ENCODE assay signal across 1 cellular context in the genomic region with DNA sequence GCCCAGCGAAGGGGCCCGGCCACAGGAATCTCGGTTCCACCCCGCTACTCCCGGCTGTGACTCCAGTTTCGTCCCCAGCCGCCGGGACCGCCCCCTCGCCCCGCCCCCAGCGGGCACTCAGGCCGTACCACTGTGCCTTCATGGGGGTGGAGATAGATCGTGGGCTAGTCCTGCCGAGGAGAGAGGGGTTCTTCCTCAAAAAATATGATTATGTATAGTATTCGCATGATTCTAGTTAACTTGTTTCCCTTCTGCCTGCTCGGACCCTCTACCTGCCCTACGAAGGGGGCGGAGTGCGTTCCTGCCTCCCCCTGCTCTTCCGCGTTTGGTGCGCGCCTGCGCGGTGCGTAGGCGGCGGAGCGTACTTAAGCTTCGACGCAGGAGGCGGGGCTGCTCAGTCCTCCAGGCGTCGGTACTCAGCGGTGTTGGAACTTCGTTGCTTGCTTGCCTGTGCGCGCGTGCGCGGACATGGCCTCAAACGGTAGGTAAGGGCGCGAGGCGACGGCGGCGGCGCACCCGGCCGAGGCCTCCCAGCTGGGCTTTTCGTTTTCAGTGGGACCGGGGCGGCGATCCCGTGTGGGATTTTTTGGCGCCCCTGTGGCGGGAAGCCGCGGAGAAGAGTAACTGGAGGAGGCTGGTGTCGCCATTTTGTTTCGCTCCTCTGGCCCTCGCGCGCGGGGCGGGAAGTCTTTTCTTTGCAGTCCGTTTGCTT.
TF ChIP-seq lines count a peak whose summit lies in the region.

TSS of gene FUS (plus strand) at position 393 of the 712 bp plus-strand sequence. CDS start at position 469, 76 bp downstream.

TF ChIP-seq in HepG2, 621 proteins besides CTCF, POLR2A, EP300 and RAD21 (continued from another document and continues in another):
- TF ChIP-seq TFDP1 (CRISPR knock-in tag; IDR thresholded peaks at IDR 0.05; ENCODE audit: borderline replicate concordance): peak; percentile 71
- TF ChIP-seq, protein P1, sequence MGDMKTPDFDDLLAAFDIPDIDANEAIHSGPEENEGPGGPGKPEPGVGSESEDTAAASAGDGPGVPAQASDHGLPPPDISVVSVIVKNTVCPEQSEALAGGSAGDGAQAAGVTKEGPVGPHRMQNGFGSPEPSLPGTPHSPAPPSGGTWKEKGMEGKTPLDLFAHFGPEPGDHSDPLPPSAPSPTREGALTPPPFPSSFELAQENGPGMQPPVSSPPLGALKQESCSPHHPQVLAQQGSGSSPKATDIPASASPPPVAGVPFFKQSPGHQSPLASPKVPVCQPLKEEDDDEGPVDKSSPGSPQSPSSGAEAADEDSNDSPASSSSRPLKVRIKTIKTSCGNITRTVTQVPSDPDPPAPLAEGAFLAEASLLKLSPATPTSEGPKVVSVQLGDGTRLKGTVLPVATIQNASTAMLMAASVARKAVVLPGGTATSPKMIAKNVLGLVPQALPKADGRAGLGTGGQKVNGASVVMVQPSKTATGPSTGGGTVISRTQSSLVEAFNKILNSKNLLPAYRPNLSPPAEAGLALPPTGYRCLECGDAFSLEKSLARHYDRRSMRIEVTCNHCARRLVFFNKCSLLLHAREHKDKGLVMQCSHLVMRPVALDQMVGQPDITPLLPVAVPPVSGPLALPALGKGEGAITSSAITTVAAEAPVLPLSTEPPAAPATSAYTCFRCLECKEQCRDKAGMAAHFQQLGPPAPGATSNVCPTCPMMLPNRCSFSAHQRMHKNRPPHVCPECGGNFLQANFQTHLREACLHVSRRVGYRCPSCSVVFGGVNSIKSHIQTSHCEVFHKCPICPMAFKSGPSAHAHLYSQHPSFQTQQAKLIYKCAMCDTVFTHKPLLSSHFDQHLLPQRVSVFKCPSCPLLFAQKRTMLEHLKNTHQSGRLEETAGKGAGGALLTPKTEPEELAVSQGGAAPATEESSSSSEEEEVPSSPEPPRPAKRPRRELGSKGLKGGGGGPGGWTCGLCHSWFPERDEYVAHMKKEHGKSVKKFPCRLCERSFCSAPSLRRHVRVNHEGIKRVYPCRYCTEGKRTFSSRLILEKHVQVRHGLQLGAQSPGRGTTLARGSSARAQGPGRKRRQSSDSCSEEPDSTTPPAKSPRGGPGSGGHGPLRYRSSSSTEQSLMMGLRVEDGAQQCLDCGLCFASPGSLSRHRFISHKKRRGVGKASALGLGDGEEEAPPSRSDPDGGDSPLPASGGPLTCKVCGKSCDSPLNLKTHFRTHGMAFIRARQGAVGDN (CRISPR knock-in tag; IDR thresholded peaks at IDR 0.05): no peak; the same call in 1 of the 2 replicates
- TF ChIP-seq BORCS8-MEF2B (CRISPR knock-in tag; IDR thresholded peaks at IDR 0.05): peak; percentile 85
- no peak; the same call in none of the 2 replicates for TF ChIP-seq MEF2D (CRISPR knock-in tag; IDR thresholded peaks at IDR 0.05)
- TF ChIP-seq PPARG (CRISPR knock-in tag; conservative IDR thresholded peaks at IDR 0.05): peak; percentile 60
- no peak for TF ChIP-seq CEBPB (IDR thresholded peaks at IDR 0.05; ENCODE audit: borderline replicate concordance, low read depth, low read length)
- TF ChIP-seq, protein P2, sequence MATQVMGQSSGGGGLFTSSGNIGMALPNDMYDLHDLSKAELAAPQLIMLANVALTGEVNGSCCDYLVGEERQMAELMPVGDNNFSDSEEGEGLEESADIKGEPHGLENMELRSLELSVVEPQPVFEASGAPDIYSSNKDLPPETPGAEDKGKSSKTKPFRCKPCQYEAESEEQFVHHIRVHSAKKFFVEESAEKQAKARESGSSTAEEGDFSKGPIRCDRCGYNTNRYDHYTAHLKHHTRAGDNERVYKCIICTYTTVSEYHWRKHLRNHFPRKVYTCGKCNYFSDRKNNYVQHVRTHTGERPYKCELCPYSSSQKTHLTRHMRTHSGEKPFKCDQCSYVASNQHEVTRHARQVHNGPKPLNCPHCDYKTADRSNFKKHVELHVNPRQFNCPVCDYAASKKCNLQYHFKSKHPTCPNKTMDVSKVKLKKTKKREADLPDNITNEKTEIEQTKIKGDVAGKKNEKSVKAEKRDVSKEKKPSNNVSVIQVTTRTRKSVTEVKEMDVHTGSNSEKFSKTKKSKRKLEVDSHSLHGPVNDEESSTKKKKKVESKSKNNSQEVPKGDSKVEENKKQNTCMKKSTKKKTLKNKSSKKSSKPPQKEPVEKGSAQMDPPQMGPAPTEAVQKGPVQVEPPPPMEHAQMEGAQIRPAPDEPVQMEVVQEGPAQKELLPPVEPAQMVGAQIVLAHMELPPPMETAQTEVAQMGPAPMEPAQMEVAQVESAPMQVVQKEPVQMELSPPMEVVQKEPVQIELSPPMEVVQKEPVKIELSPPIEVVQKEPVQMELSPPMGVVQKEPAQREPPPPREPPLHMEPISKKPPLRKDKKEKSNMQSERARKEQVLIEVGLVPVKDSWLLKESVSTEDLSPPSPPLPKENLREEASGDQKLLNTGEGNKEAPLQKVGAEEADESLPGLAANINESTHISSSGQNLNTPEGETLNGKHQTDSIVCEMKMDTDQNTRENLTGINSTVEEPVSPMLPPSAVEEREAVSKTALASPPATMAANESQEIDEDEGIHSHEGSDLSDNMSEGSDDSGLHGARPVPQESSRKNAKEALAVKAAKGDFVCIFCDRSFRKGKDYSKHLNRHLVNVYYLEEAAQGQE (IDR thresholded peaks at IDR 0.05; ENCODE audit: borderline replicate concordance in 1 of 2, low read depth in 1 of 2, low read length in 2 of 2): peak in 1 of 2 experiments; percentile 86; a peak in 2 of 4 replicates
- peak; percentile 69; the same call in 1 of the 2 replicates for TF ChIP-seq NR2C2 (CRISPR knock-in tag; IDR thresholded peaks at IDR 0.05; ENCODE audit: borderline replicate concordance)
- TF ChIP-seq ZNF564 (CRISPR knock-in tag; IDR thresholded peaks at IDR 0.05): peak; percentile 88
- peak; percentile 3; the same call in 1 of the 2 replicates for TF ChIP-seq HNF4G (IDR thresholded peaks at IDR 0.05; ENCODE audit: borderline replicate concordance, low read depth, low read length)
- TF ChIP-seq HNF4G (CRISPR knock-in tag; IDR thresholded peaks at IDR 0.05; ENCODE audit: borderline replicate concordance, low read depth): no peak
- TF ChIP-seq ARID3A (IDR thresholded peaks at IDR 0.05; ENCODE audit: low read depth, low read length): no peak; the same call in 1 of the 2 replicates
- TF ChIP-seq RFXAP (CRISPR knock-in tag; IDR thresholded peaks at IDR 0.05; ENCODE audit: borderline replicate concordance): peak; percentile 51
- peak; percentile 84 for TF ChIP-seq PRDM4 (CRISPR knock-in tag; IDR thresholded peaks at IDR 0.05; ENCODE audit: borderline replicate concordance)
- no peak for TF ChIP-seq MTA3 (CRISPR knock-in tag; IDR thresholded peaks at IDR 0.05)
- no peak for TF ChIP-seq TCF12 (IDR thresholded peaks at IDR 0.05)
- peak; percentile 47 for TF ChIP-seq TCF12 (CRISPR knock-in tag; IDR thresholded peaks at IDR 0.05)
- TF ChIP-seq SNAPC5 (CRISPR knock-in tag; IDR thresholded peaks at IDR 0.05; ENCODE audit: borderline replicate concordance): 0 out of 2 replicates have a peak, but pooled peaks have one; percentile 24
- peak; percentile 89; the same call in 1 of the 2 replicates for TF ChIP-seq ZNF790 (CRISPR knock-in tag; IDR thresholded peaks at IDR 0.05; ENCODE audit: borderline replicate concordance)
- 0 out of 2 replicates have a peak, but pooled peaks have one; percentile 42 for TF ChIP-seq ZNF556 (CRISPR knock-in tag; IDR thresholded peaks at IDR 0.05; ENCODE audit: borderline replicate concordance)
- no peak for TF ChIP-seq RORA (CRISPR knock-in tag; IDR thresholded peaks at IDR 0.05)
- peak; percentile 58; the same call in 1 of the 2 replicates for TF ChIP-seq ETV5 (CRISPR knock-in tag; IDR thresholded peaks at IDR 0.05; ENCODE audit: borderline replicate concordance)
- no peak; the same call in 1 of the 2 replicates for TF ChIP-seq ZNF563 (CRISPR knock-in tag; IDR thresholded peaks at IDR 0.05)
- TF ChIP-seq SIN3A (IDR thresholded peaks at IDR 0.05; ENCODE audit: borderline replicate concordance, low read depth, low read length): no peak; the same call in 1 of the 2 replicates
- peak; percentile 71; the same call in 1 of the 2 replicates for TF ChIP-seq HNRNPL (IDR thresholded peaks at IDR 0.05; ENCODE audit: low read depth, low read length)
- TF ChIP-seq ZNF547 (CRISPR knock-in tag; IDR thresholded peaks at IDR 0.05): peak; percentile 97; the same call in 1 of the 2 replicates
- peak; percentile 63; the same call in 1 of the 2 replicates for TF ChIP-seq ZNF770 (CRISPR knock-in tag; IDR thresholded peaks at IDR 0.05)
- TF ChIP-seq ZNF451 (CRISPR knock-in tag; IDR thresholded peaks at IDR 0.05): peak; percentile 71
- peak; percentile 71; the same call in 1 of the 2 replicates for TF ChIP-seq ZNF207 (IDR thresholded peaks at IDR 0.05; ENCODE audit: borderline replicate concordance)
- TF ChIP-seq HOXA5 (CRISPR knock-in tag; IDR thresholded peaks at IDR 0.05): peak; percentile 97
- TF ChIP-seq MIER3 (CRISPR knock-in tag; IDR thresholded peaks at IDR 0.05; ENCODE audit: borderline replicate concordance): peak; percentile 41; the same call in 1 of the 2 replicates
- TF ChIP-seq, protein P3, sequence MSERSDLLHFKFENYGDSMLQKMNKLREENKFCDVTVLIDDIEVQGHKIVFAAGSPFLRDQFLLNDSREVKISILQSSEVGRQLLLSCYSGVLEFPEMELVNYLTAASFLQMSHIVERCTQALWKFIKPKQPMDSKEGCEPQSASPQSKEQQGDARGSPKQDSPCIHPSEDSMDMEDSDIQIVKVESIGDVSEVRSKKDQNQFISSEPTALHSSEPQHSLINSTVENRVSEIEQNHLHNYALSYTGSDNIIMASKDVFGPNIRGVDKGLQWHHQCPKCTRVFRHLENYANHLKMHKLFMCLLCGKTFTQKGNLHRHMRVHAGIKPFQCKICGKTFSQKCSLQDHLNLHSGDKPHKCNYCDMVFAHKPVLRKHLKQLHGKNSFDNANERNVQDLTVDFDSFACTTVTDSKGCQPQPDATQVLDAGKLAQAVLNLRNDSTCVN (CRISPR knock-in tag; IDR thresholded peaks at IDR 0.05; ENCODE audit: borderline replicate concordance): peak; percentile 45; the same call in 1 of the 2 replicates
- TF ChIP-seq RFX1 (IDR thresholded peaks at IDR 0.05): no peak
- peak; percentile 96 for TF ChIP-seq ZNF232 (CRISPR knock-in tag; IDR thresholded peaks at IDR 0.05; ENCODE audit: borderline replicate concordance)
- TF ChIP-seq, protein P4, sequence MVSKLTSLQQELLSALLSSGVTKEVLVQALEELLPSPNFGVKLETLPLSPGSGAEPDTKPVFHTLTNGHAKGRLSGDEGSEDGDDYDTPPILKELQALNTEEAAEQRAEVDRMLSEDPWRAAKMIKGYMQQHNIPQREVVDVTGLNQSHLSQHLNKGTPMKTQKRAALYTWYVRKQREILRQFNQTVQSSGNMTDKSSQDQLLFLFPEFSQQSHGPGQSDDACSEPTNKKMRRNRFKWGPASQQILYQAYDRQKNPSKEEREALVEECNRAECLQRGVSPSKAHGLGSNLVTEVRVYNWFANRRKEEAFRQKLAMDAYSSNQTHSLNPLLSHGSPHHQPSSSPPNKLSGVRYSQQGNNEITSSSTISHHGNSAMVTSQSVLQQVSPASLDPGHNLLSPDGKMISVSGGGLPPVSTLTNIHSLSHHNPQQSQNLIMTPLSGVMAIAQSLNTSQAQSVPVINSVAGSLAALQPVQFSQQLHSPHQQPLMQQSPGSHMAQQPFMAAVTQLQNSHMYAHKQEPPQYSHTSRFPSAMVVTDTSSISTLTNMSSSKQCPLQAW (CRISPR knock-in tag; IDR thresholded peaks at IDR 0.05): peak; percentile 80; the same call in 1 of the 2 replicates
- TF ChIP-seq AHR (CRISPR knock-in tag; IDR thresholded peaks at IDR 0.05): peak; percentile 88
